8 cellular contexts compared by ENCODE assay signal in the genomic region with DNA sequence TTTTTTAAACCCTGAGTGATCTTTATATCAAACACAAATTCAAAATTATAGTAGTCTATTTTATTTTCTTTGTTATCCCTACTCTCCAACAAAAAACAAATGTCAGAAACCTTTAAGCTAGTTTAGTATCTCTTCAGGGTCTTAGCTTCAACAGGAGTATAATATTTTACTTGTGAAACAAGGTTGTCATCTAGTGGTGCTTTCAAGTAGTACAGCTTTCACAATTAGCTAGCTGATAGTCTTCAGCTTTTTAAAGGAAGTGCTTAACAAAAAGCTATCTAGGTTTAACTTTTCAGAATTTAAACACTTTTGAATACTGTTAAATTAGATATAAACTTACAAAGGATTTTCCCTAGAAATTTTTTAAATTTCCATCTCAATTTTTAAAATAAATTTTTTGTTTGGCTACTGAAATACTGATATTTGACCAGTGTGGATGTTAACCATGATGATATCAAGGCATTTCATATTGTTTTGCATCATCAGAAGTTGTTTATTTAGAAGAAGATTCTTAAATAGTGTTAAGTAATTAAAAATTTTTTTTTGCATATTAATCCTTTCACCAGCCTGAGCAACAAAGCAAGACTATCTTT. TPM values are rescaled to one million over a fixed set of nuclear protein-coding genes. Genes with fewer than 3 reads are reported as not detected.
A peak's percentile ranks its signal among the peaks of the same experiment; 100 is the strongest.
DNase-seq lines count a peak whose midpoint lies in the region; ATAC-seq and TF ChIP-seq lines count a peak whose summit lies in the region.

No MANE protein-coding gene starts in this region.

- H3K27me3 Mint-ChIP-seq in activated CD8-positive, alpha-beta T cell treated with anti-CD3 and anti-CD28 coated beads for 36 hours, result no peaks in the 10 kb centered on the region

- peak; percentile 80 for ATAC-seq in GM18873 (IDR thresholded peaks at IDR 0.05; ENCODE audit: low FRiP score, unreplicated experiment)
- peak; percentile 72 for ATAC-seq in HG03045 (IDR thresholded peaks at IDR 0.05; ENCODE audit: unreplicated experiment)
- ATAC-seq in activated CD8-positive, alpha-beta T cell treated with anti-CD3 and anti-CD28 coated beads for 36 hours, result peak; percentile 88
- peak; percentile 70 to 73 for ATAC-seq in left cardiac atrium
- ATAC-seq in sciatic nerve, result peak; percentile 73

- no peak overlapping the region for H3K4me3 Mint-ChIP-seq in activated CD8-positive, alpha-beta T cell treated with anti-CD3 and anti-CD28 coated beads for 36 hours

- no peak overlapping the region for H3K27ac Mint-ChIP-seq in activated CD8-positive, alpha-beta T cell treated with anti-CD3 and anti-CD28 coated beads for 36 hours

- H3K4me1 Mint-ChIP-seq in activated CD8-positive, alpha-beta T cell treated with anti-CD3 and anti-CD28 coated beads for 36 hours (ENCODE audit: low read depth), result peaks cover 22% of the 10 kb centered on the region

- H3K9me3 Mint-ChIP-seq in activated CD8-positive, alpha-beta T cell treated with anti-CD3 and anti-CD28 coated beads for 36 hours, result no peaks in the 10 kb centered on the region

- peak; percentile 88 for TF ChIP-seq CTCF in activated CD8-positive, alpha-beta T cell treated with anti-CD3 and anti-CD28 coated beads for 36 hours (IDR thresholded peaks at IDR 0.05)

- intact Hi-C loops in activated CD8-positive, alpha-beta T cell treated with anti-CD3 and anti-CD28 coated beads for 36 hours (cut with micrococcal nuclease), result loop anchor here (5.0 kb wide), 2 partner anchors 34 to 269 kb away; a partner anchor contains a TSS
- intact Hi-C loops in left cardiac atrium (cut with DNase I), result no loop called here
- intact Hi-C loops in sciatic nerve (cut with DNase I), result no loop called here

- CTCF ChIA-PET in activated CD8-positive, alpha-beta T cell treated with anti-CD3 and anti-CD28 coated beads for 36 hours (lab: Charles Lee), result interaction anchor here (0.6 to 1.6 kb wide), 19 partner anchors 16 to 109 kb away, joined by 3 to 15 read pairs (median 3); a partner anchor contains a TSS

- POLR2A ChIA-PET in activated CD8-positive, alpha-beta T cell treated with anti-CD3 and anti-CD28 coated beads for 36 hours (lab: Charles Lee), result interaction anchor here (1.3 kb wide), 1 partner anchor 14 kb away, joined by 3 read pairs; no protein-coding TSS in a partner anchor

- peak; percentile 29 for DNase-seq in COLO668 (lab: John Stamatoyannopoulos, UW; ENCODE audit: unreplicated experiment)
- DNase-seq in NCI-H2081 treated with DMSO at 0.1 percent for 48 hours (lab: John Stamatoyannopoulos, UW), result peak; percentile 25
- DNase-seq in activated CD8-positive, alpha-beta T cell treated with anti-CD3 and anti-CD28 coated beads for 36 hours, result no peak
- no peak for DNase-seq in left cardiac atrium
- no peak for DNase-seq in sciatic nerve (ENCODE audit: low spot score)
- DNase-seq in stimulated activated CD8-positive, alpha-beta memory T cell treated with anti-CD3 and anti-CD28 coated beads, Interleukin-4, amount 100 ng/mL, for 48 hours, result no peak

- H3K36me3 Mint-ChIP-seq in activated CD8-positive, alpha-beta T cell treated with anti-CD3 and anti-CD28 coated beads for 36 hours (ENCODE audit: low read depth), result no peaks in the 10 kb centered on the region

RNA-seq across cellular contexts. Expression of a gene that starts 34.2 kb away (rescaled TPM):
- 10 to 100 TPM; 17.1 to 19.0 TPM for total RNA-seq in activated CD8-positive, alpha-beta T cell treated with anti-CD3 and anti-CD28 coated beads for 36 hours
- total RNA-seq in left cardiac atrium (10 to 100 TPM; 34.5 to 45.4 TPM), sciatic nerve (55.7 TPM)

Comparison
In these comparisons a context has a peak if more than half of its experiments do, and no peak if none do; other contexts are left out.
1. DNase-seq: peak in COLO668 (single experiment) and NCI-H2081 treated with DMSO at 0.1 percent for 48 hours (single experiment); none in activated CD8-positive, alpha-beta T cell treated with anti-CD3 and anti-CD28 coated beads for 36 hours (single experiment), left cardiac atrium (single experiment), sciatic nerve (single experiment) and stimulated activated CD8-positive, alpha-beta memory T cell treated with anti-CD3 and anti-CD28 coated beads, Interleukin-4, amount 100 ng/mL, for 48 hours (single experiment).
2. Peak in every context shown above with its lines, with median percentiles within 50 percentile points of each other: ATAC-seq.